8 cellular contexts compared by ENCODE assay signal in the genomic region with DNA sequence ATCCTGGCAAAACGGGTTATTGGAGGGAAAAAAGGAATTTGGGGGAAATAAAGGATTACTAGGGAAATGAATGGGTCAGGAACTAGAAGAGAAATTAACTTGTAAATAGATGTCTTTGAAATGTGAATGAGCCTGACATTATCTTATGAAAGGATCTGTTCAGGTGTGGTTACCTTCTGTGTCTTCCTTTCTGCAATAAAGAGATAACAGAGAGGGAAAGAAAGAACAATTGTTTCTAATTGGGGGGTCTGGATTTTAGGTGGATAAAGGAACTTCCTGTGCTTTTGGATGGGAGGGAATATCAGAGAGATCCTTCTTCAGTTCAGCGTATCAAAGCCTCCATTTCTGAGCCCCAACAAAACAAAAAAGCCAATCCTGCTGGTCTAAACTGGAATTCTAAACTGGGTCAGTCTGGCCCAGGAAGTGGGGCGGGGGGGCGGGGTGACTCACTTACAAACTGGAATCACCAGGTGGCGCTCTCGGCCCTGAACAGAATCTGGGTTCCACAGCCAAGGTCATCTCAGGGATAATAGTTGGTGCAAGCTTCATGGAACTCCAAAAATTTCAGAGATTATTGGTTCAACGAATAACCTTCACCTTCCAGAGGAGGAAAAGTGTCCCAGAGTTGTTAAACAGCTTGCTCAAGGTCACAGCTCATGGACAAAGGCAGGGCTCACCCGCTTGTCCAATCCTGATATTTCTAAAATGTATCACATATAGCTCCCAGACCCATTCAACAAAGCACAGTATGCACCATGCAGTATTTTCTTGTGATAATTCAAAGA. TPM values are rescaled to one million over a fixed set of nuclear protein-coding genes. Genes with fewer than 3 reads are reported as not detected.
A peak's percentile ranks its signal among the peaks of the same experiment; 100 is the strongest.
DNase-seq lines count a peak whose midpoint lies in the region; ATAC-seq lines count a peak whose summit lies in the region.

No MANE protein-coding gene starts in this region.

- DNase-seq in EL = peak; percentile 72
- peak; percentile 75 for DNase-seq in NCI-H2196 treated with DMSO at 0.1 percent for 48 hours (lab: John Stamatoyannopoulos, UW; ENCODE audit: unreplicated experiment)
- DNase-seq in activated CD4-positive, alpha-beta T cell treated with anti-CD3 and anti-CD28 coated beads for 1 hour = peak; percentile 36
- DNase-seq in left colon = peak; percentile 63 to 89
- peak; percentile 35 to 59 for DNase-seq in stimulated activated CD4-positive, alpha-beta T cell treated with anti-CD3 and anti-CD28 coated beads, Interleukin-4, amount 100 ng/mL, for 4 hours
- DNase-seq in NCI-H524 treated with DMSO at 0.1 percent for 48 hours (lab: John Stamatoyannopoulos, UW) = no peak

- intact Hi-C loops in left colon (cut with DNase I, micrococcal nuclease) = no loop called here

- ATAC-seq in HG02610 (IDR thresholded peaks at IDR 0.05; ENCODE audit: unreplicated experiment) (peak; percentile 68), left colon (peak; percentile 73)

- peak overlapping the region; percentile 82 for H3K27ac ChIP-seq in cingulate gyrus (ENCODE audit: low read depth, low read length)

RNA-seq across cellular contexts. Expression of gene PEBP1, which starts 15.2 kb away (rescaled TPM):
- 100 to 1,000 TPM; 186 to 205 TPM for total RNA-seq in left colon

RNA-seq across cellular contexts. Expression of gene VSIG10, which starts 17.0 kb away (rescaled TPM):
- 10 to 100 TPM; 86.7 to 95.7 TPM for total RNA-seq in left colon

RNA-seq across cellular contexts. Expression of gene WSB2, which starts 59.8 kb away (rescaled TPM):
- 100 to 1,000 TPM; 119 to 144 TPM for total RNA-seq in left colon
